Comparison of ENCODE assay signal across 17 cellular contexts in the genomic region with DNA sequence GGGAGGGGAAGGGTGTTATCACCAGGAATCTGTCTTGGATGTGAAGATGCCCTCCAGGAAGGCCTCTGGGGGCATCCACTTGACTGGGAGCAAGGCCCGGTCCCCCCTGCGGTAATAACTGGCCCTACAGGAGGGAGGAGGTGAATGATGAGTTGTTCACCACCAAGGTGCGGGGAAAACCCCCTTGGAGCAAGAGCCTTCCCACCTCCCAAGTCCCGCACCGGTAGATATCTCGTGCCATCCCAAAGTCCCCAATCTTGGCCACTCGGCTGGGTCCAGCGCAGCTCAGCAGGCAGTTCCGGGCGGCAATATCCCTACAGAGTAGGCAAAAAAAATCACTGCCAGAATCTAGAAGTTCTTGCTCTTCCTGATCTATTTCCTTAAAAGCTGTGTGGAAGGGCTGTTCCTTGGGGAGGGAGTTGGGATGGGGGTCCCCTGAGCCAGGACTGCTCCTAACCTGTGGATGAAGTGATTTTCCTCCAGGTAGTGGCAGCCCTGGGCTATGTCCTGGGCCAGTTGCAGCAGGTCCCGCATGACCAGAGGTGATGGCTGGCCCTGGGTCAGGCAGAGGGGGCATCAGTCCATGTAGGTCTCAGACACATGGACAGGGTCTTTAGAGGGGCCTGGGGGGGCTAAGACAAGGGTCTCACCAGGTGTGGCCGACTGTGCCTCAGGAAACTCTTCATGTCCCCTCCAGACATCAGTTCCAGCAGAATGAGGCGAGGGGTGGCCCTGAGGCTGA. TPM values are rescaled to one million over a fixed set of nuclear protein-coding genes. Genes with fewer than 3 reads are reported as not detected.
DNase-seq lines count a peak whose midpoint lies in the region; ATAC-seq and TF ChIP-seq lines count a peak whose summit lies in the region.
"Had no signal": no experiment of that assay in that cellular context is flagged by ENCODE, and none has a peak within 500 bp of the region (broad histone marks: within the 10 kb centered on the region; RNA-seq: fewer than 3 reads in every experiment).

No MANE protein-coding gene starts in this region.

- CTCF ChIA-PET in HEK293 (lab: Yijun Ruan, JAX) = no interaction called here

- H3K36me3 ChIP-seq in HEK293 (ENCODE audit: control insufficient read depth in 2 of 2, insufficient read depth in 1 of 2, low read length in 2 of 2) (no peaks in the 10 kb centered on the region), ascending aorta (no peaks in the 10 kb centered on the region)
- H3K36me3 ChIP-seq: BE2C had no signal

- H3K27ac Mint-ChIP-seq in natural killer cell (no peak overlapping the region), neural crest cell (ENCODE audit: unreplicated experiment) (no peak overlapping the region)
- no peak overlapping the region for H3K27ac Mint-ChIP-seq in natural killer cell treated with Interleukin-12 subunit alpha and Interleukin-12 subunit beta and Interleukin-15 and Interleukin-18, amount 100 ng/mL, for 72 hours
- H3K27ac Mint-ChIP-seq: H9 had no signal

- H3K9me3 ChIP-seq in HEK293 (ENCODE audit: control insufficient read depth, insufficient read depth, low read depth, low read length) (no peaks in the 10 kb centered on the region), ascending aorta (no peaks in the 10 kb centered on the region)
- H3K9me3 ChIP-seq: A549, BE2C, Caco-2 had no signal

- POLR2A ChIA-PET in HEK293 (lab: Yijun Ruan, JAX) = no interaction called here

- H3K27me3 Mint-ChIP-seq in natural killer cell (ENCODE audit: low read depth in 2 of 2) = peaks cover 6 to 22% of the 10 kb centered on the region in 2 donors
- peaks cover 0 to 7% of the 10 kb centered on the region in 2 donors for H3K27me3 Mint-ChIP-seq in natural killer cell treated with Interleukin-12 subunit alpha and Interleukin-12 subunit beta and Interleukin-15 and Interleukin-18, amount 100 ng/mL, for 72 hours
- peaks cover 96% of the 10 kb centered on the region for H3K27me3 Mint-ChIP-seq in neural crest cell (ENCODE audit: low read depth)

- H3K4me3 ChIP-seq in HEK293 (ENCODE audit: low read depth, low read length) = no peak overlapping the region
- H3K4me3 ChIP-seq in ascending aorta = no peak overlapping the region
- H3K4me3 ChIP-seq: A549, GM23248 had no signal

- H3K4me1 Mint-ChIP-seq in natural killer cell (peaks cover 0 to 29% of the 10 kb centered on the region in 2 donors), neural crest cell (peaks cover 5% of the 10 kb centered on the region)
- peaks cover 0 to 11% of the 10 kb centered on the region in 2 donors for H3K4me1 Mint-ChIP-seq in natural killer cell treated with Interleukin-12 subunit alpha and Interleukin-12 subunit beta and Interleukin-15 and Interleukin-18, amount 100 ng/mL, for 72 hours (ENCODE audit: low read depth in 2 of 2)

- intact Hi-C loops in natural killer cell (cut with micrococcal nuclease) (no loop called here), ascending aorta (cut with DNase I) (no loop called here)

- DNase-seq in natural killer cell (no peak), neural crest cell (ENCODE audit: low read depth, low spot score) (no peak), substantia nigra (lab: John Stamatoyannopoulos, UW) (no peak), ascending aorta (ENCODE audit: low spot score in 2 of 2) (no peak)
- DNase-seq in natural killer cell treated with Interleukin-12 subunit alpha and Interleukin-12 subunit beta and Interleukin-15 and Interleukin-18, amount 100 ng/mL, for 72 hours (ENCODE audit: low spot score) = no peak
- DNase-seq: BE2C; Caco-2; CD8-positive, alpha-beta memory T cell; DND-41; GDM1; GM23248; H9 had no signal

- ATAC-seq in natural killer cell (no peak), HG03521 (IDR thresholded peaks at IDR 0.05; ENCODE audit: unreplicated experiment) (no peak)
- ATAC-seq in natural killer cell treated with Interleukin-12 subunit alpha and Interleukin-12 subunit beta and Interleukin-15 and Interleukin-18, amount 100 ng/mL, for 72 hours = no peak

- no peak overlapping the region for H3K27ac ChIP-seq in HEK293 (ENCODE audit: extremely low read depth, low read depth, low read length)
- H3K27ac ChIP-seq in substantia nigra (ENCODE audit: low read depth, low read length, poor library complexity, severe bottlenecking) = no peak overlapping the region
- H3K27ac ChIP-seq in ascending aorta = no peak overlapping the region
- H3K27ac ChIP-seq: A549, C4-2B, GM23248 had no signal

- H3K36me3 Mint-ChIP-seq in natural killer cell (no peaks in the 10 kb centered on the region), neural crest cell (ENCODE audit: low read depth) (no peaks in the 10 kb centered on the region)
- H3K36me3 Mint-ChIP-seq in natural killer cell treated with Interleukin-12 subunit alpha and Interleukin-12 subunit beta and Interleukin-15 and Interleukin-18, amount 100 ng/mL, for 72 hours = no peaks in the 10 kb centered on the region
- H3K36me3 Mint-ChIP-seq: CD8-positive, alpha-beta memory T cell had no signal

- H3K27me3 ChIP-seq in ascending aorta = peaks cover 8% of the 10 kb centered on the region

- H3K4me1 ChIP-seq in HEK293 (ENCODE audit: control insufficient read depth, insufficient read depth, low read length) (no peaks in the 10 kb centered on the region), ascending aorta (peaks cover 2 to 15% of the 10 kb centered on the region in 2 donors)
- H3K4me1 ChIP-seq: A549, Caco-2 had no signal

- H3K4me3 Mint-ChIP-seq in natural killer cell (peak overlapping the region; percentile 13), neural crest cell (peak overlapping the region; percentile 38)
- H3K4me3 Mint-ChIP-seq in natural killer cell treated with Interleukin-12 subunit alpha and Interleukin-12 subunit beta and Interleukin-15 and Interleukin-18, amount 100 ng/mL, for 72 hours = no peak overlapping the region
- H3K4me3 Mint-ChIP-seq: CD8-positive, alpha-beta memory T cell; H9 had no signal

- TF ChIP-seq CTCF in natural killer cell (IDR thresholded peaks at IDR 0.05) (no peak), HEK293 (tag by site-specific recombination; IDR thresholded peaks at IDR 0.05) (no peak), neural crest cell (conservative IDR thresholded peaks at IDR 0.05) (no peak), ascending aorta (IDR thresholded peaks at IDR 0.05) (no peak)

- H3K9me3 Mint-ChIP-seq in natural killer cell (no peaks in the 10 kb centered on the region), neural crest cell (no peaks in the 10 kb centered on the region)
- H3K9me3 Mint-ChIP-seq in natural killer cell treated with Interleukin-12 subunit alpha and Interleukin-12 subunit beta and Interleukin-15 and Interleukin-18, amount 100 ng/mL, for 72 hours = no peaks in the 10 kb centered on the region
- H3K9me3 Mint-ChIP-seq: CD8-positive, alpha-beta memory T cell; H9 had no signal

TF ChIP-seq in HEK293, 187 proteins besides CTCF, POLR2A, EP300 and RAD21:
- TF ChIP-seq ZNF530 (tag by site-specific recombination; IDR thresholded peaks at IDR 0.05; ENCODE audit: low read depth) (no peak), GLIS1 (tag by site-specific recombination; IDR thresholded peaks at IDR 0.05) (peak; percentile 58; the same call in 1 of the 2 replicates), ZNF48 (tag by site-specific recombination; IDR thresholded peaks at IDR 0.05) (no peak), ZNF629 (tag by site-specific recombination; IDR thresholded peaks at IDR 0.05) (no peak), ZNF248 (tag by site-specific recombination; IDR thresholded peaks at IDR 0.05) (no peak)

RNA-seq across cellular contexts. Expression of a gene that starts 8.7 kb away (rescaled TPM):
- total RNA-seq in natural killer cell (1 to 10 TPM in 2 of 3 donors, under 1 TPM in 1; 0.56 to 4.9 (median 1.7) TPM), neural crest cell (0.16 and 0.19 TPM in 2 replicates), ascending aorta (not detected)
- under 1 TPM in 1 of 2 donors, not detected in 1; 0.47 TPM for total RNA-seq in natural killer cell treated with Interleukin-12 subunit alpha and Interleukin-12 subunit beta and Interleukin-15 and Interleukin-18, amount 100 ng/mL, for 72 hours
- total RNA-seq: GM23248, HT1080 had no signal

RNA-seq across cellular contexts. Expression of a gene that starts 11.2 kb away (rescaled TPM):
- total RNA-seq in natural killer cell (not detected), neural crest cell (1.3 and 1.5 TPM in 2 replicates), ascending aorta (not detected)
- under 1 TPM in 1 of 2 donors, not detected in 1; 0.22 TPM for total RNA-seq in natural killer cell treated with Interleukin-12 subunit alpha and Interleukin-12 subunit beta and Interleukin-15 and Interleukin-18, amount 100 ng/mL, for 72 hours

RNA-seq across cellular contexts. Expression of a gene that starts 39.1 kb away (rescaled TPM):
- total RNA-seq in natural killer cell = 10 to 100 TPM; 21.2 to 27.7 (median 27.4) TPM
- 10 to 100 TPM; 46.0 to 72.3 TPM for total RNA-seq in natural killer cell treated with Interleukin-12 subunit alpha and Interleukin-12 subunit beta and Interleukin-15 and Interleukin-18, amount 100 ng/mL, for 72 hours
- 86.5 and 91.1 TPM in 2 replicates for total RNA-seq in neural crest cell
- 59.4 TPM for total RNA-seq in ascending aorta

RNA-seq across cellular contexts. Expression of a gene that starts 54.1 kb away (rescaled TPM):
- total RNA-seq in natural killer cell (under 1 TPM; 0.25 to 0.80 (median 0.36) TPM), neural crest cell (71.7 and 74.7 TPM in 2 replicates), ascending aorta (7.0 TPM)
- total RNA-seq in natural killer cell treated with Interleukin-12 subunit alpha and Interleukin-12 subunit beta and Interleukin-15 and Interleukin-18, amount 100 ng/mL, for 72 hours = under 1 TPM; 0.36 to 0.86 TPM
